ENCODE assay signal across 15 cellular contexts in the genomic region with DNA sequence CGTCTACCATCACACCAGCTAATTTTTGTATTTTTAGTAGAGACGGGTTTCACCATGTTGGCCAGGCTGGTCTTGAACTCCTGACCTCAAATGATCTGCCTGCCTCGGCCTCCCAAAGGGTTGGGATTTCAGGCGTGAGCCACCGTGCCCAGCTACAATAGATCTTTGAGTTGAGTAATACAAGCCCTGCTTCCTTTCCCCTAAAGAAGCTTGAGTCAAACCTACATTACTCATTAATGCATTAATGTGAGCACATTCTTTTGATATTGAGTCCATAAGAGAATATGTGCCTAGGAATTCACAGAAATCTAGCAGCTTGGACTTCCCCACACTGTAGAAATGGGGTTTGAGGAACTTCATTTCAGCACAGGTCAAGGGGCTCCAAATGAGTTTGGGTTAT. TPM values are rescaled to one million over a fixed set of nuclear protein-coding genes. Genes with fewer than 3 reads are reported as not detected.
DNase-seq lines count a peak whose midpoint lies in the region; ATAC-seq, FAIRE-seq and TF ChIP-seq lines count a peak whose summit lies in the region.
"Had no signal": no experiment of that assay in that cellular context is flagged by ENCODE, and none has a peak within 500 bp of the region (broad histone marks: within the 10 kb centered on the region; RNA-seq: fewer than 3 reads in every experiment).

No MANE protein-coding gene starts in this region.

- TF ChIP-seq CTCF in astrocyte of the spinal cord (IDR thresholded peaks at IDR 0.05; ENCODE audit: low read depth, low read length) (no peak), foreskin fibroblast (IDR thresholded peaks at IDR 0.05; ENCODE audit: low read depth, low read length) (no peak), stomach (IDR thresholded peaks at IDR 0.05) (no peak)

- no peak for TF ChIP-seq POLR2A in stomach (IDR thresholded peaks at IDR 0.05)

- TF ChIP-seq EP300 in stomach (IDR thresholded peaks at IDR 0.05): no peak

- no peak for ATAC-seq in GM21423 (IDR thresholded peaks at IDR 0.05; ENCODE audit: unreplicated experiment)
- no peak for ATAC-seq in GM18520 (IDR thresholded peaks at IDR 0.05; ENCODE audit: unreplicated experiment)
- ATAC-seq in HG03460 (IDR thresholded peaks at IDR 0.05; ENCODE audit: unreplicated experiment): no peak
- ATAC-seq: activated CD8-positive, alpha-beta T cell treated with anti-CD3 and anti-CD28 coated beads for 36 hours had no signal

- in situ Hi-C loops in astrocyte of the spinal cord (cut with HindIII; ENCODE audit: low sequenced_read_pairs): no loop called here

- FAIRE-seq in HTR-8/SVneo (lab: Jason Lieb, UNC): no peak

- no peaks in the 10 kb centered on the region for H3K36me3 ChIP-seq in stomach
- H3K36me3 ChIP-seq: left ventricle myocardium inferior, ovary had no signal

- 70 to 84% (median 75%) methylated on average over 5 of the region's 5 CpGs for WGBS in stomach, 5 donors

- H3K9me3 ChIP-seq in stomach: no peaks in the 10 kb centered on the region
- H3K9me3 ChIP-seq: left ventricle myocardium inferior, ovary had no signal

- no peak overlapping the region for H3K27ac ChIP-seq in stomach
- H3K27ac ChIP-seq: left ventricle myocardium inferior, ovary had no signal

- no peaks in the 10 kb centered on the region for H3K4me1 ChIP-seq in stomach
- H3K4me1 ChIP-seq: left ventricle myocardium inferior had no signal

- peak; percentile 10 for DNase-seq in AG08395 (ENCODE audit: low spot score)
- DNase-seq in HTR-8/SVneo (ENCODE audit: insufficient read length, low spot score): peak; percentile 32
- DNase-seq in astrocyte of the spinal cord (ENCODE audit: low read depth, low spot score): peak; percentile 35
- peak; percentile 79 to 87 for DNase-seq in foreskin fibroblast
- DNase-seq in stomach: no peak
- DNase-seq: activated CD8-positive, alpha-beta T cell treated with anti-CD3 and anti-CD28 coated beads for 36 hours; anterior cingulate cortex; DMS53; left ventricle myocardium inferior; NCI-H187 treated with DMSO at 0.1 percent for 48 hours; NCI-H524 treated with DMSO at 0.1 percent for 48 hours; ovary had no signal

- H3K27me3 ChIP-seq in stomach: no peaks in the 10 kb centered on the region
- H3K27me3 ChIP-seq: ovary had no signal

- intact Hi-C loops in stomach (cut with DNase I; ENCODE audit: low total_unique reads): loop anchor here (10.0 kb wide), 1 partner anchor 152 kb away; no protein-coding TSS in a partner anchor

- H3K4me3 ChIP-seq in astrocyte of the spinal cord (ENCODE audit: low read depth, low read length) (no peak overlapping the region), foreskin fibroblast (ENCODE audit: low read depth in 1 of 2, low read length in 2 of 2) (no peak overlapping the region), stomach (no peak overlapping the region)
- H3K4me3 ChIP-seq: left ventricle myocardium inferior, ovary had no signal

RNA-seq across cellular contexts. Expression of a gene that starts 39.6 kb away (rescaled TPM):
- 10 to 100 TPM; 11.6 to 78.8 (median 20.1) TPM for total RNA-seq in stomach
- 100 to 1,000 TPM in 2 of 3 donors, 10 to 100 TPM in 1; 82.6 to 106 (median 104) TPM for polyA plus RNA-seq in stomach

RNA-seq across cellular contexts. Expression of a gene that starts 39.9 kb away (rescaled TPM):
- 10 to 100 TPM in 4 of 5 donors, 1 to 10 TPM in 1; 4.6 to 57.2 (median 27.2) TPM for total RNA-seq in stomach
- polyA plus RNA-seq in stomach: 1 to 10 TPM; 2.4 to 4.1 (median 2.7) TPM
